ENCODE assay signal across 13 cellular contexts in genomic region chr14:61341275-61342210, GRCh38. TPM values are rescaled to one million over a fixed set of nuclear protein-coding genes. Genes with fewer than 3 reads are reported as not detected.
DNase-seq lines count a peak whose midpoint lies in the region; ATAC-seq and TF ChIP-seq lines count a peak whose summit lies in the region.
"Had no signal": no experiment of that assay in that cellular context is flagged by ENCODE, and none has a peak within 500 bp of the region (broad histone marks: within the 10 kb centered on the region; RNA-seq: fewer than 3 reads in every experiment).

No MANE protein-coding gene starts in this region.

- CTCF ChIA-PET in activated CD4-positive, alpha-beta memory T cell treated with anti-CD3 and anti-CD28 coated beads for 36 hours (lab: Charles Lee) = interaction anchor here (0.9 to 8.1 kb wide), 5 partner anchors 9 to 111 kb away, joined by 3 to 57 read pairs (median 3); partner anchors contain the start of gene PRKCH

- H3K4me1 ChIP-seq in foreskin keratinocyte = peaks cover 29% of the 10 kb centered on the region
- peaks cover 61% of the 10 kb centered on the region for H3K4me1 ChIP-seq in thymus (ENCODE audit: control insufficient read depth, insufficient read depth, low read length)

- H3K9me3 Mint-ChIP-seq in activated T-cell treated with anti-CD3 and anti-CD28 coated beads, Interleukin-2, amount 50 U/mL, for 24 hours = no peaks in the 10 kb centered on the region
- H3K9me3 Mint-ChIP-seq in activated CD4-positive, alpha-beta memory T cell treated with anti-CD3 and anti-CD28 coated beads for 36 hours = no peaks in the 10 kb centered on the region
- H3K9me3 Mint-ChIP-seq: nephron had no signal

- no peaks in the 10 kb centered on the region for H3K36me3 ChIP-seq in thymus (ENCODE audit: control insufficient read depth, insufficient read depth)

- WGBS in thymus = 79% methylated on average over 5 of the region's 5 CpGs

- no peaks in the 10 kb centered on the region for H3K9me3 ChIP-seq in thymus (ENCODE audit: control insufficient read depth)

- peak overlapping the region; percentile 99 for H3K27ac Mint-ChIP-seq in activated T-cell treated with anti-CD3 and anti-CD28 coated beads, Interleukin-2, amount 50 U/mL, for 24 hours
- H3K27ac Mint-ChIP-seq in activated CD4-positive, alpha-beta memory T cell treated with anti-CD3 and anti-CD28 coated beads for 36 hours = peak overlapping the region; percentile 98
- H3K27ac Mint-ChIP-seq: nephron had no signal

- H3K4me3 Mint-ChIP-seq in activated T-cell treated with anti-CD3 and anti-CD28 coated beads, Interleukin-2, amount 50 U/mL, for 24 hours = peak overlapping the region; percentile 83
- peak overlapping the region; percentile 82 for H3K4me3 Mint-ChIP-seq in activated CD4-positive, alpha-beta memory T cell treated with anti-CD3 and anti-CD28 coated beads for 36 hours
- H3K4me3 Mint-ChIP-seq: nephron had no signal

- TF ChIP-seq CTCF in foreskin keratinocyte (conservative IDR thresholded peaks at IDR 0.05) (no peak), dorsolateral prefrontal cortex (IDR thresholded peaks at IDR 0.05 in 54 of 56, conservative IDR thresholded peaks at IDR 0.05 in 2 of 56; ENCODE audit: low read depth in 1 of 56, partially characterized antibody in 56 of 56) (no peak)

- peaks cover 42% of the 10 kb centered on the region for H3K36me3 Mint-ChIP-seq in activated T-cell treated with anti-CD3 and anti-CD28 coated beads, Interleukin-2, amount 50 U/mL, for 24 hours (ENCODE audit: low read depth)
- peaks cover 21% of the 10 kb centered on the region for H3K36me3 Mint-ChIP-seq in activated CD4-positive, alpha-beta memory T cell treated with anti-CD3 and anti-CD28 coated beads for 36 hours

- H3K27ac ChIP-seq in foreskin keratinocyte = no peak overlapping the region
- H3K27ac ChIP-seq in thymus (ENCODE audit: low read depth) = peak overlapping the region; percentile 93
- H3K27ac ChIP-seq in dorsolateral prefrontal cortex = no peak overlapping the region

- no peak for DNase-seq in activated T-cell treated with anti-CD3 and anti-CD28 coated beads, Interleukin-2, amount 50 U/mL, for 24 hours
- DNase-seq in activated T-cell treated with anti-CD3 and anti-CD28 coated beads for 4 hours (no peak), foreskin keratinocyte (peak in 1 of 2 donors; percentile 71), inferior parietal cortex (ENCODE audit: extremely low spot score) (no peak), dorsolateral prefrontal cortex (no peak), D341Med (ENCODE audit: low spot score) (no peak)
- DNase-seq in activated CD4-positive, alpha-beta memory T cell treated with anti-CD3 and anti-CD28 coated beads for 36 hours = peak; percentile 42
- DNase-seq: foreskin melanocyte, IMR-90, kidney glomerular epithelial cell, NCI-H2029 treated with DMSO at 0.1 percent for 48 hours had no signal

- intact Hi-C loops in activated CD4-positive, alpha-beta memory T cell treated with anti-CD3 and anti-CD28 coated beads for 36 hours (cut with micrococcal nuclease) = loop anchor here (1.0 to 5.0 kb wide), 7 partner anchors 10 to 321 kb away; no protein-coding TSS in a partner anchor
- intact Hi-C loops in dorsolateral prefrontal cortex (cut with DNase I) = no loop called here

- POLR2A ChIA-PET in activated CD4-positive, alpha-beta memory T cell treated with anti-CD3 and anti-CD28 coated beads for 36 hours (lab: Charles Lee) = interaction anchor here (1.1 to 11.6 kb wide), 6 partner anchors 8 to 357 kb away, joined by 3 to 216 read pairs (median 7); partner anchors contain the start of gene HIF1A

- no peaks in the 10 kb centered on the region for H3K27me3 Mint-ChIP-seq in activated T-cell treated with anti-CD3 and anti-CD28 coated beads, Interleukin-2, amount 50 U/mL, for 24 hours
- no peaks in the 10 kb centered on the region for H3K27me3 Mint-ChIP-seq in activated CD4-positive, alpha-beta memory T cell treated with anti-CD3 and anti-CD28 coated beads for 36 hours

- H3K4me3 ChIP-seq in thymus (ENCODE audit: low read length) (peak overlapping the region; percentile 25), dorsolateral prefrontal cortex (no peak overlapping the region)

- H3K27me3 ChIP-seq in foreskin keratinocyte (no peaks in the 10 kb centered on the region), thymus (ENCODE audit: control insufficient read depth, insufficient read depth) (no peaks in the 10 kb centered on the region), dorsolateral prefrontal cortex (no peaks in the 10 kb centered on the region)

- H3K4me1 Mint-ChIP-seq in activated T-cell treated with anti-CD3 and anti-CD28 coated beads, Interleukin-2, amount 50 U/mL, for 24 hours (ENCODE audit: low read depth) = peaks cover 94% of the 10 kb centered on the region
- H3K4me1 Mint-ChIP-seq in activated CD4-positive, alpha-beta memory T cell treated with anti-CD3 and anti-CD28 coated beads for 36 hours (ENCODE audit: low read depth) = peaks cover 93% of the 10 kb centered on the region
- H3K4me1 Mint-ChIP-seq: nephron had no signal

- peak; percentile 67 for ATAC-seq in foreskin keratinocyte

RNA-seq across cellular contexts. Expression of gene PRKCH, which starts 20.2 kb away (rescaled TPM):
- 100 to 1,000 TPM; 142 to 147 TPM for total RNA-seq in activated CD4-positive, alpha-beta memory T cell treated with anti-CD3 and anti-CD28 coated beads for 36 hours
- 12.7 and 15.2 TPM in 2 replicates for total RNA-seq in foreskin keratinocyte
- 5.6 and 7.9 TPM in 2 replicates for polyA plus RNA-seq in foreskin keratinocyte
- polyA plus RNA-seq in thymus = 73.5 TPM
- total RNA-seq in dorsolateral prefrontal cortex = 10 to 100 TPM in 100 of 120 experiments, 1 to 10 TPM in 20; 6.3 to 39.4 (median 13.3) TPM
